In the genomic region with DNA sequence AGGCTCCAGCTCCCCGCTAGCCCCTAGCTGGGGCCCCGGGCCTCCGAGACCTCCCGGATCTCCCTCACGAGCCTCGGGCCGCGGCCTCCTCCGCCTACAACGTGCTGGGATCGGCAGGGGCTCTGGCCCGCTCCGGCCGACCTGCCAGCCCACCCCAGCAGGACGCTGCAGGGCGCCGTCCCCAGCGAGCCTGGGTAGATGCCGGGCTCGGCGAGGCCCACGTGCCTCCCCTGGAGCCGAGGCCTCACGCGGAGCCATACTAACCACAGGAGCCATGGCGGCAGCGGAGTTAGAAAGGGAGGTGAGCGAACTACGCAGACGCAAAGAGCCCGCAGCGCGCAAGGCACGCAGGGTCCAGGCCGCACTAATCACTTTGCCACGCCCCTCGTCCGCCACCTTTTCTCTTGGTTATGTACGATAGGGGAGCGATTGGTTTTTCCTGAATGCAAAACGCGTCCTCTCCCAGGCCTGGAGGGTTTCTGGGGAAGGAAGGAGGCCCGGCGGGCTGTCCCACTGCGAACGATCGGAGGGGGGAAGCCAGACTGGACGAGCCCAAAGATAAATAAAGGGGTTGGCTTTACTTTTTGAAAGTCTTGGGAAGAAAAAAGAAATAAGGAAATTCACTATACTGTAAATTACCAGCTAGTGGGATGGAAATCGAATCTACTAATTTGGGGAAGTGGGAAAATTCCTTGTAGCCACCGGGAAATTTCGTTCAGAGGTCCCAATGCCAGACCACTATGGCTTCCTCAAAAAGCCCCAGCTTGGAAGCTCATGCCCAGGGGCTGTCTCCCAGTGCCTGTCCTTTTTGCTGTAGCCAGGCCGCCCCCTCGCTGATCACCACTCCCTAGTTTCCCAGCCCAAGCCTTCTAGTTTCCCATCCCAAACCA, we compare ENCODE assay signal across 1 cellular context.
TF ChIP-seq lines count a peak whose summit lies in the region.

A gene (minus strand): TSS at position 298 of the 890 bp plus-strand sequence. CDS start 22 bp downstream, at position 276.

TF ChIP-seq in K562, 482 proteins besides CTCF, POLR2A, EP300 and RAD21 (continued from another document and continues in another):
- TF ChIP-seq, protein P1, sequence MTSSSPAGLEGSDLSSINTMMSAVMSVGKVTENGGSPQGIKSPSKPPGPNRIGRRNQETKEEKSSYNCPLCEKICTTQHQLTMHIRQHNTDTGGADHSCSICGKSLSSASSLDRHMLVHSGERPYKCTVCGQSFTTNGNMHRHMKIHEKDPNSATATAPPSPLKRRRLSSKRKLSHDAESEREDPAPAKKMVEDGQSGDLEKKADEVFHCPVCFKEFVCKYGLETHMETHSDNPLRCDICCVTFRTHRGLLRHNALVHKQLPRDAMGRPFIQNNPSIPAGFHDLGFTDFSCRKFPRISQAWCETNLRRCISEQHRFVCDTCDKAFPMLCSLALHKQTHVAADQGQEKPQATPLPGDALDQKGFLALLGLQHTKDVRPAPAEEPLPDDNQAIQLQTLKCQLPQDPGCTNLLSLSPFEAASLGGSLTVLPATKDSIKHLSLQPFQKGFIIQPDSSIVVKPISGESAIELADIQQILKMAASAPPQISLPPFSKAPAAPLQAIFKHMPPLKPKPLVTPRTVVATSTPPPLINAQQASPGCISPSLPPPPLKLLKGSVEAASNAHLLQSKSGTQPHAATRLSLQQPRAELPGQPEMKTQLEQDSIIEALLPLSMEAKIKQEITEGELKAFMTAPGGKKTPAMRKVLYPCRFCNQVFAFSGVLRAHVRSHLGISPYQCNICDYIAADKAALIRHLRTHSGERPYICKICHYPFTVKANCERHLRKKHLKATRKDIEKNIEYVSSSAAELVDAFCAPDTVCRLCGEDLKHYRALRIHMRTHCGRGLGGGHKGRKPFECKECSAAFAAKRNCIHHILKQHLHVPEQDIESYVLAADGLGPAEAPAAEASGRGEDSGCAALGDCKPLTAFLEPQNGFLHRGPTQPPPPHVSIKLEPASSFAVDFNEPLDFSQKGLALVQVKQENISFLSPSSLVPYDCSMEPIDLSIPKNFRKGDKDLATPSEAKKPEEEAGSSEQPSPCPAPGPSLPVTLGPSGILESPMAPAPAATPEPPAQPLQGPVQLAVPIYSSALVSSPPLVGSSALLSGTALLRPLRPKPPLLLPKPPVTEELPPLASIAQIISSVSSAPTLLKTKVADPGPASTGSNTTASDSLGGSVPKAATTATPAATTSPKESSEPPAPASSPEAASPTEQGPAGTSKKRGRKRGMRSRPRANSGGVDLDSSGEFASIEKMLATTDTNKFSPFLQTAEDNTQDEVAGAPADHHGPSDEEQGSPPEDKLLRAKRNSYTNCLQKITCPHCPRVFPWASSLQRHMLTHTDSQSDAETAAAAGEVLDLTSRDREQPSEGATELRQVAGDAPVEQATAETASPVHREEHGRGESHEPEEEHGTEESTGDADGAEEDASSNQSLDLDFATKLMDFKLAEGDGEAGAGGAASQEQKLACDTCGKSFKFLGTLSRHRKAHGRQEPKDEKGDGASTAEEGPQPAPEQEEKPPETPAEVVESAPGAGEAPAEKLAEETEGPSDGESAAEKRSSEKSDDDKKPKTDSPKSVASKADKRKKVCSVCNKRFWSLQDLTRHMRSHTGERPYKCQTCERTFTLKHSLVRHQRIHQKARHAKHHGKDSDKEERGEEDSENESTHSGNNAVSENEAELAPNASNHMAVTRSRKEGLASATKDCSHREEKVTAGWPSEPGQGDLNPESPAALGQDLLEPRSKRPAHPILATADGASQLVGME (CRISPR knock-in tag; IDR thresholded peaks at IDR 0.05): 0 out of 2 replicates have a peak, but pooled peaks have one; percentile 23
- TF ChIP-seq, protein P2, sequence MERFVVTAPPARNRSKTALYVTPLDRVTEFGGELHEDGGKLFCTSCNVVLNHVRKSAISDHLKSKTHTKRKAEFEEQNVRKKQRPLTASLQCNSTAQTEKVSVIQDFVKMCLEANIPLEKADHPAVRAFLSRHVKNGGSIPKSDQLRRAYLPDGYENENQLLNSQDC (CRISPR knock-in tag; IDR thresholded peaks at IDR 0.05): no peak
- TF ChIP-seq NR1H2 (CRISPR knock-in tag; IDR thresholded peaks at IDR 0.05) (peak; percentile 68; the same call in 1 of the 2 replicates), ZNF584 (CRISPR knock-in tag; IDR thresholded peaks at IDR 0.05; ENCODE audit: low read depth) (no peak), MAFK (IDR thresholded peaks at IDR 0.05; ENCODE audit: low read length) (peak; percentile 21; the same call in 1 of the 2 replicates), ZFP36 (IDR thresholded peaks at IDR 0.05; ENCODE audit: low read depth, low read length, partially characterized antibody) (peak; percentile 42), NCOR1 (IDR thresholded peaks at IDR 0.05) (peak; percentile 28; the same call in 1 of the 2 replicates), SMARCA5 (IDR thresholded peaks at IDR 0.05) (no peak), HNRNPL (IDR thresholded peaks at IDR 0.05; ENCODE audit: low read depth, low read length) (peak; percentile 73; the same call in 1 of the 2 replicates), ZBTB7A (IDR thresholded peaks at IDR 0.05; ENCODE audit: borderline replicate concordance, control insufficient read depth, low read depth, low read length) (peak; percentile 61; the same call in 1 of the 2 replicates), FOSL1 (tag; conservative IDR thresholded peaks at IDR 0.05) (peak; percentile 28; the same call in 1 of the 2 replicates), PHF8 (IDR thresholded peaks at IDR 0.05; ENCODE audit: borderline replicate concordance, low read length) (peak; percentile 98), RBFOX2 (IDR thresholded peaks at IDR 0.05; ENCODE audit: low read depth, low read length) (peak; percentile 100), ZBTB17 (CRISPR knock-in tag; IDR thresholded peaks at IDR 0.05) (peak; percentile 100), ELF4 (CRISPR knock-in tag; IDR thresholded peaks at IDR 0.05) (peak; percentile 47; the same call in 1 of the 2 replicates), SRF (CRISPR knock-in tag; IDR thresholded peaks at IDR 0.05) (peak in 1 of 2 experiments; percentile 66; a peak in 2 of 4 replicates), JUNB (CRISPR knock-in tag; conservative IDR thresholded peaks at IDR 0.05) (no peak), NFYB (IDR thresholded peaks at IDR 0.05; ENCODE audit: extremely low read depth, insufficient read length) (no peak), PHTF2 (CRISPR knock-in tag; IDR thresholded peaks at IDR 0.05) (no peak), NCOA4 (IDR thresholded peaks at IDR 0.05; ENCODE audit: partially characterized antibody) (peak; percentile 98), MAZ (CRISPR knock-in tag; conservative IDR thresholded peaks at IDR 0.05 in 1 of 2, IDR thresholded peaks at IDR 0.05 in 1 of 2) (peak; percentile 82 to 85), KLF6 (CRISPR knock-in tag; IDR thresholded peaks at IDR 0.05; ENCODE audit: borderline replicate concordance) (peak; percentile 32; the same call in 1 of the 2 replicates), CHCHD3 (CRISPR knock-in tag; IDR thresholded peaks at IDR 0.05) (no peak; the same call in 1 of the 2 replicates), XRCC3 (IDR thresholded peaks at IDR 0.05) (no peak), RCOR1 (IDR thresholded peaks at IDR 0.05; ENCODE audit: borderline replicate concordance in 1 of 2, low read depth in 2 of 2, low read length in 2 of 2) (peak in 1 of 2 experiments; percentile 75; a peak in 2 of 4 replicates), SNIP1 (IDR thresholded peaks at IDR 0.05; ENCODE audit: low read depth) (no peak), ILK (tag; IDR thresholded peaks at IDR 0.05; ENCODE audit: borderline replicate concordance, low read depth) (no peak), FOS (IDR thresholded peaks at IDR 0.05; ENCODE audit: extremely low read depth, insufficient read length) (no peak), ZNF75A (CRISPR knock-in tag; IDR thresholded peaks at IDR 0.05) (0 out of 2 replicates have a peak, but pooled peaks have one; percentile 16), SMARCE1 (IDR thresholded peaks at IDR 0.05) (0 out of 2 replicates have a peak, but pooled peaks have one; percentile 52), IFI16 (CRISPR knock-in tag; IDR thresholded peaks at IDR 0.05) (no peak), CBX5 (IDR thresholded peaks at IDR 0.05; ENCODE audit: borderline replicate concordance, low read depth) (no peak), HNRNPUL1 (IDR thresholded peaks at IDR 0.05; ENCODE audit: low read length) (no peak), YBX1 (IDR thresholded peaks at IDR 0.05) (no peak), ZNF316 (IDR thresholded peaks at IDR 0.05) (no peak), BACH1 (tag; IDR thresholded peaks at IDR 0.05) (no peak)
- TF ChIP-seq, protein P3, sequence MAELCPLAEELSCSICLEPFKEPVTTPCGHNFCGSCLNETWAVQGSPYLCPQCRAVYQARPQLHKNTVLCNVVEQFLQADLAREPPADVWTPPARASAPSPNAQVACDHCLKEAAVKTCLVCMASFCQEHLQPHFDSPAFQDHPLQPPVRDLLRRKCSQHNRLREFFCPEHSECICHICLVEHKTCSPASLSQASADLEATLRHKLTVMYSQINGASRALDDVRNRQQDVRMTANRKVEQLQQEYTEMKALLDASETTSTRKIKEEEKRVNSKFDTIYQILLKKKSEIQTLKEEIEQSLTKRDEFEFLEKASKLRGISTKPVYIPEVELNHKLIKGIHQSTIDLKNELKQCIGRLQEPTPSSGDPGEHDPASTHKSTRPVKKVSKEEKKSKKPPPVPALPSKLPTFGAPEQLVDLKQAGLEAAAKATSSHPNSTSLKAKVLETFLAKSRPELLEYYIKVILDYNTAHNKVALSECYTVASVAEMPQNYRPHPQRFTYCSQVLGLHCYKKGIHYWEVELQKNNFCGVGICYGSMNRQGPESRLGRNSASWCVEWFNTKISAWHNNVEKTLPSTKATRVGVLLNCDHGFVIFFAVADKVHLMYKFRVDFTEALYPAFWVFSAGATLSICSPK (IDR thresholded peaks at IDR 0.05; ENCODE audit: borderline replicate concordance): no peak
- TF ChIP-seq, protein P4, sequence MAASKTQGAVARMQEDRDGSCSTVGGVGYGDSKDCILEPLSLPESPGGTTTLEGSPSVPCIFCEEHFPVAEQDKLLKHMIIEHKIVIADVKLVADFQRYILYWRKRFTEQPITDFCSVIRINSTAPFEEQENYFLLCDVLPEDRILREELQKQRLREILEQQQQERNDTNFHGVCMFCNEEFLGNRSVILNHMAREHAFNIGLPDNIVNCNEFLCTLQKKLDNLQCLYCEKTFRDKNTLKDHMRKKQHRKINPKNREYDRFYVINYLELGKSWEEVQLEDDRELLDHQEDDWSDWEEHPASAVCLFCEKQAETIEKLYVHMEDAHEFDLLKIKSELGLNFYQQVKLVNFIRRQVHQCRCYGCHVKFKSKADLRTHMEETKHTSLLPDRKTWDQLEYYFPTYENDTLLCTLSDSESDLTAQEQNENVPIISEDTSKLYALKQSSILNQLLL (CRISPR knock-in tag; IDR thresholded peaks at IDR 0.05; ENCODE audit: borderline replicate concordance): no peak
- TF ChIP-seq, protein P5, sequence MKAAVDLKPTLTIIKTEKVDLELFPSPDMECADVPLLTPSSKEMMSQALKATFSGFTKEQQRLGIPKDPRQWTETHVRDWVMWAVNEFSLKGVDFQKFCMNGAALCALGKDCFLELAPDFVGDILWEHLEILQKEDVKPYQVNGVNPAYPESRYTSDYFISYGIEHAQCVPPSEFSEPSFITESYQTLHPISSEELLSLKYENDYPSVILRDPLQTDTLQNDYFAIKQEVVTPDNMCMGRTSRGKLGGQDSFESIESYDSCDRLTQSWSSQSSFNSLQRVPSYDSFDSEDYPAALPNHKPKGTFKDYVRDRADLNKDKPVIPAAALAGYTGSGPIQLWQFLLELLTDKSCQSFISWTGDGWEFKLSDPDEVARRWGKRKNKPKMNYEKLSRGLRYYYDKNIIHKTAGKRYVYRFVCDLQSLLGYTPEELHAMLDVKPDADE (conservative IDR thresholded peaks at IDR 0.05; ENCODE audit: control insufficient read depth, low read depth, low read length): peak; percentile 90
- TF ChIP-seq, protein P6, sequence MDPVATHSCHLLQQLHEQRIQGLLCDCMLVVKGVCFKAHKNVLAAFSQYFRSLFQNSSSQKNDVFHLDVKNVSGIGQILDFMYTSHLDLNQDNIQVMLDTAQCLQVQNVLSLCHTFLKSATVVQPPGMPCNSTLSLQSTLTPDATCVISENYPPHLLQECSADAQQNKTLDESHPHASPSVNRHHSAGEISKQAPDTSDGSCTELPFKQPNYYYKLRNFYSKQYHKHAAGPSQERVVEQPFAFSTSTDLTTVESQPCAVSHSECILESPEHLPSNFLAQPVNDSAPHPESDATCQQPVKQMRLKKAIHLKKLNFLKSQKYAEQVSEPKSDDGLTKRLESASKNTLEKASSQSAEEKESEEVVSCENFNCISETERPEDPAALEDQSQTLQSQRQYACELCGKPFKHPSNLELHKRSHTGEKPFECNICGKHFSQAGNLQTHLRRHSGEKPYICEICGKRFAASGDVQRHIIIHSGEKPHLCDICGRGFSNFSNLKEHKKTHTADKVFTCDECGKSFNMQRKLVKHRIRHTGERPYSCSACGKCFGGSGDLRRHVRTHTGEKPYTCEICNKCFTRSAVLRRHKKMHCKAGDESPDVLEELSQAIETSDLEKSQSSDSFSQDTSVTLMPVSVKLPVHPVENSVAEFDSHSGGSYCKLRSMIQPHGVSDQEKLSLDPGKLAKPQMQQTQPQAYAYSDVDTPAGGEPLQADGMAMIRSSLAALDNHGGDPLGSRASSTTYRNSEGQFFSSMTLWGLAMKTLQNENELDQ (CRISPR knock-in tag; IDR thresholded peaks at IDR 0.05; ENCODE audit: borderline replicate concordance): no peak
- TF ChIP-seq, protein P7, sequence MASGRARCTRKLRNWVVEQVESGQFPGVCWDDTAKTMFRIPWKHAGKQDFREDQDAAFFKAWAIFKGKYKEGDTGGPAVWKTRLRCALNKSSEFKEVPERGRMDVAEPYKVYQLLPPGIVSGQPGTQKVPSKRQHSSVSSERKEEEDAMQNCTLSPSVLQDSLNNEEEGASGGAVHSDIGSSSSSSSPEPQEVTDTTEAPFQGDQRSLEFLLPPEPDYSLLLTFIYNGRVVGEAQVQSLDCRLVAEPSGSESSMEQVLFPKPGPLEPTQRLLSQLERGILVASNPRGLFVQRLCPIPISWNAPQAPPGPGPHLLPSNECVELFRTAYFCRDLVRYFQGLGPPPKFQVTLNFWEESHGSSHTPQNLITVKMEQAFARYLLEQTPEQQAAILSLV (tag; IDR thresholded peaks at IDR 0.05): no peak
- TF ChIP-seq, protein P8, sequence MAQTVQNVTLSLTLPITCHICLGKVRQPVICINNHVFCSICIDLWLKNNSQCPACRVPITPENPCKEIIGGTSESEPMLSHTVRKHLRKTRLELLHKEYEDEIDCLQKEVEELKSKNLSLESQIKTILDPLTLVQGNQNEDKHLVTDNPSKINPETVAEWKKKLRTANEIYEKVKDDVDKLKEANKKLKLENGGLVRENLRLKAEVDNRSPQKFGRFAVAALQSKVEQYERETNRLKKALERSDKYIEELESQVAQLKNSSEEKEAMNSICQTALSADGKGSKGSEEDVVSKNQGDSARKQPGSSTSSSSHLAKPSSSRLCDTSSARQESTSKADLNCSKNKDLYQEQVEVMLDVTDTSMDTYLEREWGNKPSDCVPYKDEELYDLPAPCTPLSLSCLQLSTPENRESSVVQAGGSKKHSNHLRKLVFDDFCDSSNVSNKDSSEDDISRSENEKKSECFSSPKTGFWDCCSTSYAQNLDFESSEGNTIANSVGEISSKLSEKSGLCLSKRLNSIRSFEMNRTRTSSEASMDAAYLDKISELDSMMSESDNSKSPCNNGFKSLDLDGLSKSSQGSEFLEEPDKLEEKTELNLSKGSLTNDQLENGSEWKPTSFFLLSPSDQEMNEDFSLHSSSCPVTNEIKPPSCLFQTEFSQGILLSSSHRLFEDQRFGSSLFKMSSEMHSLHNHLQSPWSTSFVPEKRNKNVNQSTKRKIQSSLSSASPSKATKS (CRISPR knock-in tag; IDR thresholded peaks at IDR 0.05): no peak
